In the genomic region with DNA sequence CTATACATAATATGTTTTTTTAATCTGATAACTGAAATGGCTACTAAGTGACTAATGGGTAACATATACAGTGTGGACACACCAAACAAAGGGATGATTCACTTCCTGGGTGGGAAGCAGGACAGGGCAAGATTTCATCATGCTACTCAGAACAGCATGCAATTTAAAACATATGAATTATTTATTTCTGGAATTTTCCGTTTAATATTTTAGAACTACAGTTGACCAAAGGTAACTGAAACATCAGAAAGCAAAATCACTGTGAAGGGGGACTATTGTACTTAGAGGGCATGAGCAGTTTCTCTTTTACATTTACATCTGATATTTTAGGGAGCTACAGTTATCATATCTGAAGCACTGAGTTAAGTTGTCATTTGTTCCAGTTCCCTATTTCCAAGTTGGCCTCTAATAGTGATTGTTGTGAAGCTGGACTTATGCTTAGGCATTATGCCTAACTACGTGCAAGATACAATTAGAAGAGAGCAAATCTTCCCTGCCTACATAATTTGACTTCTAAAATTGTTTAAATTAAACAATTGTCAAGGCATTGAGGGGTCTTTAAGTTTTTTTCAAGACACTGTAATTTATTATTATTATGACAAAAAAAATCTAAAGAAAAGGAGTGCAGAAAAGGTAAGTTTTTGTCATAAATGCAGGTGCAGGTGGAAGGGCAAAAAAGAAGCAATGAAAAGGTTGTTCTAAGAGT, we compare ENCODE assay signal across 10 cellular contexts. TPM values are rescaled to one million over a fixed set of nuclear protein-coding genes. Genes with fewer than 3 reads are reported as not detected.
A peak's percentile ranks its signal among the peaks of the same experiment; 100 is the strongest.
DNase-seq lines count a peak whose midpoint lies in the region; ATAC-seq and TF ChIP-seq lines count a peak whose summit lies in the region.
"Had no signal": no experiment of that assay in that cellular context is flagged by ENCODE, and none has a peak within 500 bp of the region (broad histone marks: within the 10 kb centered on the region; RNA-seq: fewer than 3 reads in every experiment).

No MANE protein-coding gene starts in this region.

- H3K27ac ChIP-seq in HL-60 (replicated peaks): peak overlapping the region; percentile 54
- H3K27ac ChIP-seq in adrenal gland: peak overlapping the region in 1 of 5 donors; percentile 45

- H3K9me3 Mint-ChIP-seq in immature natural killer cell: no peaks in the 10 kb centered on the region

- no peaks in the 10 kb centered on the region for H3K9me3 ChIP-seq in adipocyte (ENCODE audit: control insufficient read depth, low read length)
- no peaks in the 10 kb centered on the region for H3K9me3 ChIP-seq in adrenal gland (replicated peaks in 1 of 3)

- peak; percentile 69 for DNase-seq in ACHN
- DNase-seq in HL-60 (ENCODE audit: low read depth in 1 of 2, low spot score in 1 of 2): peak; percentile 19 to 51
- peak; percentile 82 for DNase-seq in adipocyte (ENCODE audit: low read depth)
- peak; percentile 56 for DNase-seq in kidney epithelial cell (ENCODE audit: low read depth)
- no peak for DNase-seq in immature natural killer cell
- no peak for DNase-seq in adrenal gland
- no peak for DNase-seq in GM10266 (ENCODE audit: extremely low spot score)
- DNase-seq: NCI-H2227 treated with DMSO at 0.1 percent for 48 hours; stimulated activated CD4-positive, alpha-beta T cell treated with anti-CD3 and anti-CD28 coated beads, Interleukin-15, amount 100 ng/mL, for 24 hours had no signal

- in situ Hi-C loops in ACHN (cut with HindIII; ENCODE audit: low pct_ligation_motif_present, low pct_unique_long_range_greater_than_20kb, low sequenced_read_pairs): no loop called here

- no peak overlapping the region for H3K4me3 Mint-ChIP-seq in immature natural killer cell

- H3K4me1 ChIP-seq in adipocyte (ENCODE audit: control insufficient read depth, insufficient read depth, low read length) (peaks cover 20% of the 10 kb centered on the region), adrenal gland (replicated peaks in 1 of 2) (no peaks in the 10 kb centered on the region)

- no peak for ATAC-seq in HG03442 (IDR thresholded peaks at IDR 0.05; ENCODE audit: unreplicated experiment)

- intact Hi-C loops in adrenal gland (cut with DNase I): no loop called here

- H3K4me1 Mint-ChIP-seq in immature natural killer cell: no peaks in the 10 kb centered on the region

- no peak overlapping the region for H3K9ac ChIP-seq in adipocyte (ENCODE audit: low read length)

- no peak for TF ChIP-seq POLR2A in adrenal gland (IDR thresholded peaks at IDR 0.05)

- H3K27me3 ChIP-seq in HL-60 (ENCODE audit: insufficient read depth, poor library complexity, severe bottlenecking) (no peaks in the 10 kb centered on the region), adipocyte (replicated peaks; ENCODE audit: control insufficient read depth, insufficient read depth, low read length) (no peaks in the 10 kb centered on the region), kidney epithelial cell (ENCODE audit: control insufficient read depth, insufficient read depth, low read length) (no peaks in the 10 kb centered on the region), adrenal gland (no peaks in the 10 kb centered on the region)

- H3K4me3 ChIP-seq in HL-60 (replicated peaks; ENCODE audit: insufficient read depth, low read length) (no peak overlapping the region), adipocyte (ENCODE audit: low read length) (peak overlapping the region; percentile 26), kidney epithelial cell (ENCODE audit: low read depth, low read length) (no peak overlapping the region), adrenal gland (peak overlapping the region in 1 of 4 donors; percentile 20)

- peaks cover 3 to 21% (median 13%) of the 10 kb centered on the region in 3 donors for H3K36me3 Mint-ChIP-seq in immature natural killer cell

- no peak overlapping the region for H3K27ac Mint-ChIP-seq in immature natural killer cell

- H3K27me3 Mint-ChIP-seq in immature natural killer cell (ENCODE audit: low read depth in 3 of 3): peaks cover 0 to 2% (median 0%) of the 10 kb centered on the region in 3 donors

- 63 to 88% (median 75%) methylated on average over 2 of the region's 2 CpGs for WGBS in adrenal gland, 4 donors

- TF ChIP-seq CTCF in HL-60 (IDR thresholded peaks at IDR 0.05; ENCODE audit: insufficient read depth, low read length) (no peak), kidney epithelial cell (IDR thresholded peaks at IDR 0.05; ENCODE audit: insufficient read depth, low read length, poor library complexity, severe bottlenecking) (no peak), adrenal gland (IDR thresholded peaks at IDR 0.05) (no peak), GM10266 (IDR thresholded peaks at IDR 0.05; ENCODE audit: control insufficient read depth, insufficient read depth, low read depth, missing control alignments) (no peak)

- H3K36me3 ChIP-seq in adipocyte (ENCODE audit: control insufficient read depth, insufficient read depth, low read length, severe bottlenecking) (no peaks in the 10 kb centered on the region), kidney epithelial cell (ENCODE audit: control insufficient read depth, insufficient read depth, low read length) (no peaks in the 10 kb centered on the region), adrenal gland (replicated peaks in 1 of 2) (no peaks in the 10 kb centered on the region)

RNA-seq across cellular contexts. Expression of gene ABCA6, which starts 34.3 kb away (rescaled TPM):
- total RNA-seq in kidney epithelial cell: 0.04 and 0.14 TPM in 2 replicates
- polyA plus RNA-seq in immature natural killer cell: not detected
- 10 to 100 TPM in 6 of 8 donors, 1 to 10 TPM in 2; 8.6 to 45.4 (median 17.9) TPM for total RNA-seq in adrenal gland
- polyA plus RNA-seq in adrenal gland: 10 to 100 TPM in 2 of 3 donors, 1 to 10 TPM in 1; 5.4 to 11.6 (median 11.6) TPM

RNA-seq across cellular contexts. Expression of gene ABCA10, which starts 52.7 kb away (rescaled TPM):
- total RNA-seq in kidney epithelial cell: 0.14 and 0.29 TPM in 2 replicates
- polyA plus RNA-seq in immature natural killer cell: 1 to 10 TPM in 1 of 3 donors, under 1 TPM in 1, not detected in 1; 0.49 to 1.4 TPM
- 1 to 10 TPM in 7 of 8 donors, under 1 TPM in 1; 0.24 to 7.3 (median 2.5) TPM for total RNA-seq in adrenal gland
- 10 to 100 TPM in 2 of 3 donors, 1 to 10 TPM in 1; 2.8 to 28.2 (median 19.4) TPM for polyA plus RNA-seq in adrenal gland

Comparison
In these comparisons a context has a peak if more than half of its experiments do, and no peak if none do; other contexts are left out.
1. DNase-seq: peak in ACHN (single experiment), HL-60 (2 of 2), adipocyte (single experiment) and kidney epithelial cell (single experiment); none in immature natural killer cell (0 of 3), adrenal gland (0 of 7) and GM10266 (single experiment).